8 cellular contexts compared by ENCODE assay signal in genomic region chr12:112409064-112409905, GRCh38. TPM values are rescaled to one million over a fixed set of nuclear protein-coding genes. Genes with fewer than 3 reads are reported as not detected.
DNase-seq lines count a peak whose midpoint lies in the region; ATAC-seq and TF ChIP-seq lines count a peak whose summit lies in the region.

Gene RPL6, minus strand, starts transcription at chr12:112409605. Its CDS starts 949 bp downstream, at chr12:112408656.

- H3K27me3 ChIP-seq in esophagus (ENCODE audit: control insufficient read depth in 1 of 2, insufficient read depth in 2 of 2, low read length in 2 of 2), result no peaks in the 10 kb centered on the region
- H3K27me3 ChIP-seq in mucosa of stomach (ENCODE audit: control insufficient read depth, insufficient read depth, low read length), result no peaks in the 10 kb centered on the region

- peak; percentile 69 for ATAC-seq in GM21526 (IDR thresholded peaks at IDR 0.05; ENCODE audit: low FRiP score, unreplicated experiment)

- H3K9ac ChIP-seq in mucosa of stomach (ENCODE audit: low read length), result peak within 1 kb of the TSS; percentile 90

- WGBS in esophagus, 2 donors, result 10 to 11% methylated on average over 46 of the region's 46 CpGs

- H3K9me3 ChIP-seq in esophagus (ENCODE audit: control insufficient read depth in 2 of 2, insufficient read depth in 1 of 2, low read depth in 1 of 2, low read length in 1 of 2), result no peaks in the 10 kb centered on the region
- H3K9me3 ChIP-seq in mucosa of stomach (ENCODE audit: control insufficient read depth, low read length), result no peaks in the 10 kb centered on the region

- TF ChIP-seq EP300 in Ishikawa (IDR thresholded peaks at IDR 0.05; ENCODE audit: borderline replicate concordance), result peak; percentile 26; the same call in 1 of the 2 replicates

- H3K4me1 ChIP-seq in esophagus (ENCODE audit: control insufficient read depth in 2 of 2, insufficient read depth in 2 of 2, low read length in 1 of 2) (no peaks in the 10 kb centered on the region), mucosa of stomach (ENCODE audit: control insufficient read depth, insufficient read depth, low read length) (peaks cover 25% of the 10 kb centered on the region)

- H3K27ac ChIP-seq in esophagus (ENCODE audit: low read depth in 2 of 2, low read length in 1 of 2), result peak within 1 kb of the TSS; percentile 91 to 95

- TF ChIP-seq RAD21 in Ishikawa (IDR thresholded peaks at IDR 0.05; ENCODE audit: low read depth), result no peak

- peaks cover 8 to 14% of the 10 kb centered on the region in 2 donors for H3K36me3 ChIP-seq in esophagus (ENCODE audit: control insufficient read depth in 2 of 2, insufficient read depth in 2 of 2, low read length in 1 of 2)
- peaks cover 13% of the 10 kb centered on the region for H3K36me3 ChIP-seq in mucosa of stomach (ENCODE audit: control insufficient read depth, insufficient read depth, low read length)

- H3K4me3 ChIP-seq in esophagus (ENCODE audit: low read depth in 1 of 2, low read length in 2 of 2), result peak within 1 kb of the TSS; percentile 74 to 87
- peak within 1 kb of the TSS; percentile 92 for H3K4me3 ChIP-seq in mucosa of stomach (ENCODE audit: low read length)

- peak; percentile 85 for DNase-seq in D341Med (ENCODE audit: low spot score)
- peak; percentile 80 for DNase-seq in activated T-cell treated with anti-CD3 and anti-CD28 coated beads, Interleukin-2, amount 50 U/mL, for 1 hour
- DNase-seq in stimulated activated CD8-positive, alpha-beta memory T cell treated with anti-CD3 and anti-CD28 coated beads, Interleukin-7, amount 100 ng/mL, for 24 hours (ENCODE audit: low read depth), result peak; percentile 43

TF ChIP-seq in Ishikawa, 13 proteins besides CTCF, POLR2A, EP300 and RAD21:
- TF ChIP-seq TCF12 (IDR thresholded peaks at IDR 0.05; ENCODE audit: low read depth) (peak; percentile 55; the same call in 1 of the 2 replicates), TAF1 (IDR thresholded peaks at IDR 0.05; ENCODE audit: low read depth) (peak; percentile 99), CREB1 (IDR thresholded peaks at IDR 0.05; ENCODE audit: low read depth) (no peak; the same call in 1 of the 2 replicates), REST (IDR thresholded peaks at IDR 0.05; ENCODE audit: low read depth) (no peak), MAX (IDR thresholded peaks at IDR 0.05) (peak; percentile 93), EGR1 (IDR thresholded peaks at IDR 0.05) (no peak), CEBPB (IDR thresholded peaks at IDR 0.05) (no peak; the same call in 1 of the 2 replicates), USF1 (IDR thresholded peaks at IDR 0.05) (no peak; the same call in 1 of the 2 replicates), YY1 (IDR thresholded peaks at IDR 0.05; ENCODE audit: low read depth) (peak; percentile 65; the same call in 1 of the 2 replicates)
TF ChIP-seq in Ishikawa: peak in this region for 4.

TF ChIP-seq in PFSK-1, 5 proteins besides CTCF, POLR2A, EP300 and RAD21:
- TF ChIP-seq TAF1 (IDR thresholded peaks at IDR 0.05; ENCODE audit: borderline replicate concordance, insufficient read depth, low read length) (peak; percentile 100), REST (IDR thresholded peaks at IDR 0.05; ENCODE audit: insufficient read depth in 1 of 2, low read depth in 2 of 2, low read length in 2 of 2) (peak; percentile 56 to 79; a peak in 2 of 4 replicates), FOXP2 (optimal IDR thresholded peaks at IDR 0.05; ENCODE audit: borderline replicate concordance, extremely low read depth, extremely low read length, insufficient read depth) (no peak), POLR2AphosphoS5 (IDR thresholded peaks at IDR 0.05; ENCODE audit: low read depth, low read length) (peak; percentile 99), SIN3A (IDR thresholded peaks at IDR 0.05; ENCODE audit: borderline replicate concordance, insufficient read depth, low read length) (no peak)
TF ChIP-seq in PFSK-1: peak in this region for 3.

RNA-seq across cellular contexts. Expression of gene RPL6, which starts in this region (rescaled TPM):
- 1,343 TPM for polyA plus RNA-seq in PFSK-1 (2012; ENCODE audit: insufficient read length, low read depth)
- polyA plus RNA-seq in esophagus, result 1,000 to 10,000 TPM; 2,146 to 2,199 TPM

Comparison
In these comparisons a context has a peak if more than half of its experiments do, and no peak if none do; other contexts are left out.
1. Peak in every context shown above with its lines: DNase-seq, ATAC-seq, H3K4me3 ChIP-seq and H3K27ac ChIP-seq.